Comparison of ENCODE assay signal across 10 cellular contexts in the genomic region with DNA sequence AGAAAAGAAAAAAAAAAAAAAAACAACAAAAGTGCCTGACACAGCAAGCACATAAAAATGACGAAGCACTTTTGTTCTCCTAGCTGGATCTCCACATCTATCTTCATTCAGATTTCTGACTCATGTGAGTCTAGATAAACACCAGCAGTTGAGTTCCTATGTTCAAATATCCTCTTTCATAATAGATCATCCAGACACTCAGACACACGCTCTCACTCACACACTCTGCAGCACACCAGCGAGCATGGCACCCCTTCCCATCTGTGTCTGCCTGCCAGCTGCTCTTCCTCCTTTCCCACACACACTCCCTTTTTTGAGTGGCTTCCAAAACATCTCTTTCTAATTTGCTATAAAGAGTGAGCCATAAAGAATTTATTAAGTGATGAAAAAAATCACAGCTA. TPM values are rescaled to one million over a fixed set of nuclear protein-coding genes. Genes with fewer than 3 reads are reported as not detected.
DNase-seq lines count a peak whose midpoint lies in the region; ATAC-seq and TF ChIP-seq lines count a peak whose summit lies in the region.
"Had no signal": no experiment of that assay in that cellular context is flagged by ENCODE, and none has a peak within 500 bp of the region (broad histone marks: within the 10 kb centered on the region; RNA-seq: fewer than 3 reads in every experiment).

No MANE protein-coding gene starts in this region.

- DNase-seq in NCI-H2227 treated with DMSO at 0.1 percent for 48 hours (lab: John Stamatoyannopoulos, UW) (peak; percentile 3), NCI-H2227 (lab: John Stamatoyannopoulos, UW; ENCODE audit: unreplicated experiment) (no peak), SHP77 treated with DMSO at 0.1 percent for 48 hours (lab: John Stamatoyannopoulos, UW) (peak; percentile 71), foreskin keratinocyte (peak; percentile 24 to 45), stromal cell of bone marrow (ENCODE audit: low read depth) (peak; percentile 90), endothelial cell (ENCODE audit: low spot score) (no peak), SKM-1 (lab: John Stamatoyannopoulos, UW; ENCODE audit: unreplicated experiment) (no peak)
- no peak for DNase-seq in stimulated activated naive CD8-positive, alpha-beta T cell treated with anti-CD3 and anti-CD28 coated beads, Interleukin-15, Interleukin-2, amounts not matched to agents 100 U/mL and 50 U/mL, for 24 hours
- DNase-seq: activated CD4-positive, alpha-beta T cell treated with anti-CD3 and anti-CD28 coated beads, Interleukin-2, amount 50 U/mL, for 4 hours; CD4-positive, CD25-positive, alpha-beta regulatory T cell had no signal

- no peak for ATAC-seq in foreskin keratinocyte
- ATAC-seq in stimulated activated naive CD8-positive, alpha-beta T cell treated with anti-CD3 and anti-CD28 coated beads, Interleukin-15, Interleukin-2, amounts not matched to agents 100 U/mL and 50 U/mL, for 24 hours, result no peak

- H3K36me3 Mint-ChIP-seq in endothelial cell (ENCODE audit: low read depth, unreplicated experiment), result peaks cover 18% of the 10 kb centered on the region

- TF ChIP-seq CTCF in foreskin keratinocyte (conservative IDR thresholded peaks at IDR 0.05) (no peak), endothelial cell (IDR thresholded peaks at IDR 0.05; ENCODE audit: unreplicated experiment) (no peak)

- peaks cover 6% of the 10 kb centered on the region for H3K4me1 Mint-ChIP-seq in endothelial cell (ENCODE audit: unreplicated experiment)
- H3K4me1 Mint-ChIP-seq: CD4-positive, CD25-positive, alpha-beta regulatory T cell had no signal

- H3K9me3 Mint-ChIP-seq in endothelial cell (ENCODE audit: unreplicated experiment), result no peaks in the 10 kb centered on the region
- H3K9me3 Mint-ChIP-seq: CD4-positive, CD25-positive, alpha-beta regulatory T cell had no signal

- no peak overlapping the region for H3K27ac ChIP-seq in foreskin keratinocyte

- H3K4me3 Mint-ChIP-seq in endothelial cell (ENCODE audit: unreplicated experiment), result no peak overlapping the region
- H3K4me3 Mint-ChIP-seq: CD4-positive, CD25-positive, alpha-beta regulatory T cell had no signal

- H3K27me3 Mint-ChIP-seq in endothelial cell (ENCODE audit: unreplicated experiment), result peaks cover 5% of the 10 kb centered on the region
- H3K27me3 Mint-ChIP-seq: CD4-positive, CD25-positive, alpha-beta regulatory T cell had no signal

- no peaks in the 10 kb centered on the region for H3K4me1 ChIP-seq in foreskin keratinocyte

- H3K27me3 ChIP-seq in foreskin keratinocyte, result no peaks in the 10 kb centered on the region

- H3K27ac Mint-ChIP-seq in endothelial cell (ENCODE audit: unreplicated experiment), result no peak overlapping the region

RNA-seq across cellular contexts. Expression of a gene that starts 19.8 kb away (rescaled TPM):
- total RNA-seq in foreskin keratinocyte, result 0.17 and 0.18 TPM in 2 replicates
- polyA plus RNA-seq in foreskin keratinocyte, result 0.03 and 0.06 TPM in 2 replicates
- total RNA-seq in endothelial cell (ENCODE audit: unreplicated experiment), result 0.21 TPM

RNA-seq across cellular contexts. Expression of a gene that starts 36.0 kb away (rescaled TPM):
- 60.0 and 64.1 TPM in 2 replicates for total RNA-seq in foreskin keratinocyte
- 61.4 and 67.3 TPM in 2 replicates for polyA plus RNA-seq in foreskin keratinocyte
- total RNA-seq in endothelial cell (ENCODE audit: unreplicated experiment), result 123 TPM

RNA-seq across cellular contexts. Expression of a gene that starts 58.3 kb away (rescaled TPM):
- total RNA-seq in foreskin keratinocyte (not detected in 2 replicates), endothelial cell (ENCODE audit: unreplicated experiment) (not detected)
- polyA plus RNA-seq in foreskin keratinocyte, result not detected in 2 replicates
- total RNA-seq: CD4-positive, CD25-positive, alpha-beta regulatory T cell had no signal
- polyA plus RNA-seq: CD4-positive, CD25-positive, alpha-beta regulatory T cell had no signal

Comparison
In these comparisons a context has a peak if more than half of its experiments do, and no peak if none do; other contexts are left out.
1. DNase-seq: peak in NCI-H2227 treated with DMSO at 0.1 percent for 48 hours (single experiment), SHP77 treated with DMSO at 0.1 percent for 48 hours (single experiment), foreskin keratinocyte (2 of 2) and stromal cell of bone marrow (single experiment); none in NCI-H2227 (single experiment), stimulated activated naive CD8-positive, alpha-beta T cell treated with anti-CD3 and anti-CD28 coated beads, Interleukin-15, Interleukin-2, amounts not matched to agents 100 U/mL and 50 U/mL, for 24 hours (single experiment), endothelial cell (single experiment) and SKM-1 (single experiment).